In the genomic region with DNA sequence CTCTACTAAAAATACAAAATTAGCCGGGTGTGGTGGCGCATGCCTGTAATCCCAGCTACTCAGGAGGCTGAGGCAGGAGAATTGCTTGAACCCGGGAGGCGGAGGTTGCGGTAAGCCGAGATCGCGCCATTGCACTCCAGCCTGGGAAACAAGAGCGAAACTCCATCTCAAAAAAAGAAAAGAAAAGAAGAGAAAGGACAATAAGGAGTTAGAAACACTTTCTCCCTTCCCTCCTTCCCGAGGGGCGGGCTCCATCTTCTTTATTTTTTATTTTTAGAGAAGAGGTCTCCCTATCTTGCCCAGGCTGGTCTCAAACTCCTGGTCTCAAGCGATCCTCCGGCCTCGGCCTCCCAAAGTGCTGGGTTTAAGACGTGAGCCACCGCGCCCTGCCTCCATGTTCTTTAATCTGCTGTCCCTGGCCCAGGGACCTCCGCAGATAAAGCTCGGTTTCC, we compare ENCODE assay signal across 7 cellular contexts. TPM values are rescaled to one million over a fixed set of nuclear protein-coding genes. Genes with fewer than 3 reads are reported as not detected.
A peak's percentile ranks its signal among the peaks of the same experiment; 100 is the strongest.
DNase-seq lines count a peak whose midpoint lies in the region; ATAC-seq, FAIRE-seq and TF ChIP-seq lines count a peak whose summit lies in the region.
"Not testable (repeated sequence)": the region's sequence is repeated elsewhere in the genome, so short reads cannot be mapped to it uniquely, and the experiment has no call there.

No MANE protein-coding gene starts in this region.

- not testable (repeated sequence) for H3K9me2 ChIP-seq in MM.1S (replicated peaks; ENCODE audit: insufficient read depth, low read length)

- H4K20me1 ChIP-seq in MM.1S (ENCODE audit: insufficient read depth, low read length): not testable (repeated sequence)

- peaks cover 18% of the 10 kb centered on the region for H3F3A ChIP-seq in MM.1S (ENCODE audit: insufficient read depth, low read length)

- TF ChIP-seq CTCF in MM.1S (IDR thresholded peaks at IDR 0.05; ENCODE audit: low read length); bronchial epithelial cell (IDR thresholded peaks at IDR 0.05; ENCODE audit: insufficient read depth, low read length, severe bottlenecking); foreskin keratinocyte (conservative IDR thresholded peaks at IDR 0.05): not testable (repeated sequence)

- peak; percentile 57 for TF ChIP-seq POLR2A in GM10847 (IDR thresholded peaks at IDR 0.05; ENCODE audit: extremely low read depth, insufficient read length)

- not testable (repeated sequence) for H3K27me3 Mint-ChIP-seq in activated CD8-positive, alpha-beta T cell treated with anti-CD3 and anti-CD28 coated beads, Interleukin-2, amount 10 ng/mL, durations not matched to agents 7 days and 5 days (ENCODE audit: low read depth)

- H3K9me3 Mint-ChIP-seq in activated CD8-positive, alpha-beta T cell treated with anti-CD3 and anti-CD28 coated beads, Interleukin-2, amount 10 ng/mL, durations not matched to agents 7 days and 5 days (ENCODE audit: insufficient read depth): not testable (repeated sequence)

- H3K36me3 ChIP-seq in MM.1S (replicated peaks; ENCODE audit: insufficient read depth, low read length); bronchial epithelial cell (ENCODE audit: control insufficient read depth, insufficient read depth, low read length); mucosa of rectum (ENCODE audit: control insufficient read depth in 2 of 2, insufficient read depth in 2 of 2, low read length in 2 of 2); skeletal muscle satellite cell (ENCODE audit: insufficient read depth, low read length): not testable (repeated sequence)

- CTCF ChIA-PET in activated CD8-positive, alpha-beta T cell treated with anti-CD3 and anti-CD28 coated beads, Interleukin-2, amount 10 ng/mL, durations not matched to agents 7 days and 5 days (lab: Charles Lee): interaction anchor here (0.8 to 2.5 kb wide), 16 partner anchors 10 to 209 kb away, joined by 3 to 24 read pairs (median 5); partner anchors contain the start of genes DDIT4 and SPOCK2

- H3K27ac ChIP-seq in MM.1S (ENCODE audit: low read length) (peak overlapping the region; percentile 96), foreskin keratinocyte (peak overlapping the region; percentile 98), mucosa of rectum (ENCODE audit: low read depth in 2 of 2, low read length in 2 of 2) (peak overlapping the region; percentile 87 to 94)

- H3K27me3 ChIP-seq in MM.1S (replicated peaks; ENCODE audit: insufficient read depth, low read length); bronchial epithelial cell (ENCODE audit: control insufficient read depth, insufficient read depth, low read length); foreskin keratinocyte; mucosa of rectum (ENCODE audit: control insufficient read depth in 2 of 2, insufficient read depth in 2 of 2, low read length in 2 of 2); skeletal muscle satellite cell (ENCODE audit: control insufficient read depth, insufficient read depth, low read length): not testable (repeated sequence)

- peak overlapping the region; percentile 98 for H3K27ac Mint-ChIP-seq in activated CD8-positive, alpha-beta T cell treated with anti-CD3 and anti-CD28 coated beads, Interleukin-2, amount 10 ng/mL, durations not matched to agents 7 days and 5 days

- H3K4me1 ChIP-seq in MM.1S (ENCODE audit: low read length): not testable (repeated sequence)
- peaks cover 24% of the 10 kb centered on the region for H3K4me1 ChIP-seq in foreskin keratinocyte
- H3K4me1 ChIP-seq in mucosa of rectum (ENCODE audit: control insufficient read depth in 2 of 2, insufficient read depth in 2 of 2, low read length in 2 of 2): peaks cover 10 to 16% of the 10 kb centered on the region in 2 donors
- H3K4me1 ChIP-seq in skeletal muscle satellite cell (ENCODE audit: control insufficient read depth, insufficient read depth, low read length): peaks cover 16% of the 10 kb centered on the region

- not testable (repeated sequence) for H3K9me3 ChIP-seq in MM.1S (replicated peaks; ENCODE audit: insufficient read depth, low read length); mucosa of rectum (ENCODE audit: control insufficient read depth in 2 of 2, low read length in 2 of 2); skeletal muscle satellite cell (replicated peaks; ENCODE audit: low read length)

- not testable (repeated sequence) for ATAC-seq in activated CD8-positive, alpha-beta T cell treated with anti-CD3 and anti-CD28 coated beads, Interleukin-2, amount 10 ng/mL, durations not matched to agents 7 days and 5 days; foreskin keratinocyte

- POLR2A ChIA-PET in activated CD8-positive, alpha-beta T cell treated with anti-CD3 and anti-CD28 coated beads, Interleukin-2, amount 10 ng/mL, durations not matched to agents 7 days and 5 days (lab: Charles Lee): interaction anchor here (1.0 to 3.5 kb wide), 26 partner anchors 9 to 950 kb away, joined by 3 to 119 read pairs (median 5); partner anchors contain the start of genes ANAPC16, ASCC1, DDIT4 and DNAJC9

- peaks cover 75% of the 10 kb centered on the region for H3K4me1 Mint-ChIP-seq in activated CD8-positive, alpha-beta T cell treated with anti-CD3 and anti-CD28 coated beads, Interleukin-2, amount 10 ng/mL, durations not matched to agents 7 days and 5 days (ENCODE audit: low read depth)

- not testable (repeated sequence) for DNase-seq in MM.1S; activated CD8-positive, alpha-beta T cell treated with anti-CD3 and anti-CD28 coated beads, Interleukin-2, amount 10 ng/mL, durations not matched to agents 7 days and 5 days; bronchial epithelial cell (ENCODE audit: low read depth); foreskin keratinocyte

- H3K4me3 ChIP-seq in MM.1S (ENCODE audit: low read length) (peak overlapping the region; percentile 71), bronchial epithelial cell (ENCODE audit: low read depth, low read length) (peak overlapping the region; percentile 43), mucosa of rectum (ENCODE audit: low read length in 2 of 2) (peak overlapping the region; percentile 73 to 87), skeletal muscle satellite cell (ENCODE audit: low read length) (peak overlapping the region; percentile 77)

- H3K4me2 ChIP-seq in MM.1S (ENCODE audit: low read depth, low read length) (peak overlapping the region; percentile 95), skeletal muscle satellite cell (ENCODE audit: low read length) (peak overlapping the region; percentile 96)

- peak overlapping the region; percentile 72 for H3K4me3 Mint-ChIP-seq in activated CD8-positive, alpha-beta T cell treated with anti-CD3 and anti-CD28 coated beads, Interleukin-2, amount 10 ng/mL, durations not matched to agents 7 days and 5 days

- peak overlapping the region; percentile 98 for H3K9ac ChIP-seq in MM.1S (ENCODE audit: low read length)
- H3K9ac ChIP-seq in mucosa of rectum (ENCODE audit: low read depth in 1 of 2, low read length in 2 of 2): peak overlapping the region; percentile 41 to 85
- peak overlapping the region; percentile 88 for H3K9ac ChIP-seq in skeletal muscle satellite cell (ENCODE audit: low read depth, low read length)

- H3K36me3 Mint-ChIP-seq in activated CD8-positive, alpha-beta T cell treated with anti-CD3 and anti-CD28 coated beads, Interleukin-2, amount 10 ng/mL, durations not matched to agents 7 days and 5 days (ENCODE audit: low read depth): peaks cover 25% of the 10 kb centered on the region

- H2AFZ ChIP-seq in MM.1S (ENCODE audit: low read length): not testable (repeated sequence)

- H3K79me2 ChIP-seq in MM.1S (ENCODE audit: low read length): not testable (repeated sequence)

- not testable (repeated sequence) for FAIRE-seq in bronchial epithelial cell (lab: Jason Lieb, UNC)

RNA-seq across cellular contexts. Expression of gene DDIT4, which starts 23.1 kb away (rescaled TPM):
- 100 to 1,000 TPM; 382 to 384 TPM for total RNA-seq in activated CD8-positive, alpha-beta T cell treated with anti-CD3 and anti-CD28 coated beads, Interleukin-2, amount 10 ng/mL, durations not matched to agents 7 days and 5 days
- total RNA-seq in bronchial epithelial cell (2,437 and 2,447 TPM in 2 replicates), foreskin keratinocyte (276 and 302 TPM in 2 replicates)
- polyA plus RNA-seq in foreskin keratinocyte: 260 and 285 TPM in 2 replicates
- total RNA-seq in skeletal muscle satellite cell (2012; rRNA removed): 391 and 412 TPM in 2 replicates

RNA-seq across cellular contexts. Expression of gene DNAJB12, which starts 57.9 kb away (rescaled TPM):
- total RNA-seq in activated CD8-positive, alpha-beta T cell treated with anti-CD3 and anti-CD28 coated beads, Interleukin-2, amount 10 ng/mL, durations not matched to agents 7 days and 5 days: 10 to 100 TPM; 26.4 to 29.7 TPM
- 21.6 and 26.6 TPM in 2 replicates for total RNA-seq in bronchial epithelial cell
- total RNA-seq in foreskin keratinocyte: 23.6 and 26.6 TPM in 2 replicates
- polyA plus RNA-seq in foreskin keratinocyte: 18.0 and 19.7 TPM in 2 replicates
- total RNA-seq in skeletal muscle satellite cell (2012; rRNA removed): 24.1 and 25.6 TPM in 2 replicates
